Comparison of ENCODE assay signal across 8 cellular contexts in the genomic region with DNA sequence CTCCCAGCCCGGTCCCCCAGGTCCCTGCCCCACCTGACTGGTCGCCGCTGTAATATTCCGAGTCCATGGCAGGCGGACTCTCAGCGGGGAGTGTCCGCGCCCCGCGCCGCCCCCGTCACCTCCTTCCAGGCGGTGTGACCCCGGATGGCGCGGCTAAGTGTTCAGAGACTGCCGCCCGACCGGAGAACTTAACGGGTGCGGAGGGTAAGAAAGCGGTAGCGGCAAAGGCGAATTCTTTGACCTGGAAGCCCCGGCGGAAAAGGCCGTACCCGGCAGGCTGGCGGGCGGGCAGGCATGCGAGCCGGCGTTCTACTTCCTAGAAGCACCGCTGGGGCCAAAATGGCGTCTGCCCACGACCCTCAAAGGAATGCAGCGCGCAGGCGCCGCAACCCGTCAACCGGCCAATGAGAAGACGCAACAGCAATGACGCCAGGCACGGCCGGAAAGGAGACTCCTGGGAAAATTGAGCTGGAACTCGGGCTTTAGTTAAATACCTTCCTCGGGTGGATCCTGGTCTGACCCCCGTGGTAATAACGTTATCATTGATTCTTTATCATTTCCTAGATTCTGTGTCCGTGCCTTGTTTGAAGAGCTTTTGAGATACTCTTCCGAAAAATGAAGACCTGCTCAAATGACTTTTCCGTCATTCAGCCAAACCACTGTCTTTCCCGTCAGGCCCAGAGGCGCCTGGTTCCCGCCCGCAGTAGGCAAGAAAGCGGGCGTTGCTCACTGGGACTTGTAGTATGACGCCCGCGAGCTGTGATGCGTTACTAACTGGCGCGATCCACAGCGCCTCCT. TPM values are rescaled to one million over a fixed set of nuclear protein-coding genes. Genes with fewer than 3 reads are reported as not detected.
DNase-seq lines count a peak whose midpoint lies in the region; ATAC-seq, FAIRE-seq and TF ChIP-seq lines count a peak whose summit lies in the region.

IWS1 (minus strand) TSS at position 348 of the 798 bp plus-strand sequence; CDS start at position 67, 281 bp downstream.

- peaks cover 26% of the 10 kb centered on the region for H3K36me3 Mint-ChIP-seq in activated naive CD8-positive, alpha-beta T cell treated with anti-CD3 and anti-CD28 coated beads, Interleukin-2, amount 50 U/mL, for 24 hours (ENCODE audit: low read depth)

- FAIRE-seq in pancreas (lab: Jason Lieb, UNC) = peak; percentile 45

- peaks cover 37% of the 10 kb centered on the region for H3K4me1 Mint-ChIP-seq in activated naive CD8-positive, alpha-beta T cell treated with anti-CD3 and anti-CD28 coated beads, Interleukin-2, amount 50 U/mL, for 24 hours

- ATAC-seq in HG02763 (IDR thresholded peaks at IDR 0.05; ENCODE audit: unreplicated experiment) (peak; percentile 91), Right ventricle myocardium superior (ENCODE audit: poor library complexity) (peak; percentile 98), pancreas (peak; percentile 94 to 98 (median 96))
- ATAC-seq in activated naive CD8-positive, alpha-beta T cell treated with anti-CD3 and anti-CD28 coated beads, Interleukin-2, amount 50 U/mL, for 24 hours = peak; percentile 92

- 0% methylated on average over 61 to 66 of the region's 66 CpGs for WGBS in pancreas, 2 donors

- intact Hi-C loops in Right ventricle myocardium superior (cut with DNase I) = no loop called here
- intact Hi-C loops in pancreas (cut with DNase I) = no loop called here
- intact Hi-C loops in tibial artery (cut with DNase I; ENCODE audit: low total_unique reads) = loop anchor here (5.0 kb wide), 1 partner anchor 111 kb away; no protein-coding TSS in a partner anchor

- H3K27me3 Mint-ChIP-seq in activated naive CD8-positive, alpha-beta T cell treated with anti-CD3 and anti-CD28 coated beads, Interleukin-2, amount 50 U/mL, for 24 hours = no peaks in the 10 kb centered on the region

- H3K27me3 ChIP-seq in pancreas = no peaks in the 10 kb centered on the region
- H3K27me3 ChIP-seq in tibial artery = no peaks in the 10 kb centered on the region

- H3K4me3 ChIP-seq in pancreas (peak within 1 kb of the TSS; percentile 88 to 99 (median 96)), tibial artery (peak within 1 kb of the TSS; percentile 77 to 84)

- peak within 1 kb of the TSS; percentile 98 for H3K27ac Mint-ChIP-seq in activated naive CD8-positive, alpha-beta T cell treated with anti-CD3 and anti-CD28 coated beads, Interleukin-2, amount 50 U/mL, for 24 hours

- H3K36me3 ChIP-seq in pancreas = no peaks in the 10 kb centered on the region
- peaks cover 0 to 10% (median 2%) of the 10 kb centered on the region in 3 donors for H3K36me3 ChIP-seq in tibial artery

- H3K9me3 ChIP-seq in pancreas (no peaks in the 10 kb centered on the region), tibial artery (no peaks in the 10 kb centered on the region)

- H3K27ac ChIP-seq in pancreas = peak within 1 kb of the TSS; percentile 86 to 96 (median 92)
- peak within 1 kb of the TSS; percentile 91 for H3K27ac ChIP-seq in tibial artery

- H3K4me1 ChIP-seq in pancreas (peaks cover 3 to 14% (median 11%) of the 10 kb centered on the region in 3 donors), tibial artery (peaks cover 0 to 23% (median 20%) of the 10 kb centered on the region in 4 donors)

- H3K9me3 Mint-ChIP-seq in activated naive CD8-positive, alpha-beta T cell treated with anti-CD3 and anti-CD28 coated beads, Interleukin-2, amount 50 U/mL, for 24 hours = no peaks in the 10 kb centered on the region

- H3K4me3 Mint-ChIP-seq in activated naive CD8-positive, alpha-beta T cell treated with anti-CD3 and anti-CD28 coated beads, Interleukin-2, amount 50 U/mL, for 24 hours = peak within 1 kb of the TSS; percentile 98

- TF ChIP-seq CTCF in GM12873 (IDR thresholded peaks at IDR 0.05; ENCODE audit: insufficient read depth, low read depth, low read length, missing control alignments) (peak; percentile 15), pancreas (IDR thresholded peaks at IDR 0.05) (peak in 3 of 4 donors; percentile 12 to 41 (median 22)), tibial artery (IDR thresholded peaks at IDR 0.05) (peak; percentile 48 to 73)

- peak; percentile 94 for DNase-seq in NCI-H1417 treated with DMSO at 0.1 percent for 48 hours (lab: John Stamatoyannopoulos, UW)
- DNase-seq in SW480 (ENCODE audit: low spot score) = peak; percentile 95
- peak; percentile 93 for DNase-seq in activated naive CD8-positive, alpha-beta T cell treated with anti-CD3 and anti-CD28 coated beads, Interleukin-2, amount 50 U/mL, for 24 hours
- peak; percentile 97 for DNase-seq in Right ventricle myocardium superior
- peak; percentile 93 to 97 (median 94) for DNase-seq in pancreas
- peak; percentile 97 for DNase-seq in tibial artery

RNA-seq across cellular contexts. Expression of gene IWS1, which starts in this region (rescaled TPM):
- total RNA-seq in Right ventricle myocardium superior (57.7 TPM), pancreas (10 to 100 TPM in 5 of 6 donors, 1 to 10 TPM in 1; 9.7 to 20.3 (median 12.1) TPM)
- 10 to 100 TPM; 16.0 to 22.3 TPM for polyA plus RNA-seq in pancreas

Comparison
In these comparisons a context has a peak if more than half of its experiments do, and no peak if none do; other contexts are left out.
1. Peak in every context shown above with its lines: DNase-seq, ATAC-seq, H3K4me3 ChIP-seq and H3K27ac ChIP-seq.